ENCODE assay signal across 1 cellular context in the genomic region with DNA sequence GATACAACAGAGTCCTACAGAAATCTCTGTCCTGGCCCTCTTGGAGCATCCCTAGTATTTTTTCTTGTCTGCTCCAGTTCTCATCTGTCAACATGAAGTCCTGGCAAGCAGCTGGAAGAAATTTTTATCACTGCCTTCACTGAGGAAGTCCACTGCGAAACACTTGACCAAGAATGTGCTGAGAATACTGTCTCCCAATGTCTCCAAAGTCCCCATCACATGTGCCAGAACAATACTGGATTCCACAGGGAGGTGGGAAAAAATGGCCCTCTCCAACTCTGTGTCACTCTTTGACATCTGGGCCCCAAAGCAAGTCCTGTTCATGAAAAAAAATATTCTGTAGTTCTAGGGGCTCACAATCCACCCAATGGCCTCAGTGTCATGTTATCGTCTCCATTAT.
TF ChIP-seq lines count a peak whose summit lies in the region.

No MANE protein-coding gene starts in this region.

TF ChIP-seq in HepG2, 621 proteins besides CTCF, POLR2A, EP300 and RAD21:
- TF ChIP-seq, protein P1, sequence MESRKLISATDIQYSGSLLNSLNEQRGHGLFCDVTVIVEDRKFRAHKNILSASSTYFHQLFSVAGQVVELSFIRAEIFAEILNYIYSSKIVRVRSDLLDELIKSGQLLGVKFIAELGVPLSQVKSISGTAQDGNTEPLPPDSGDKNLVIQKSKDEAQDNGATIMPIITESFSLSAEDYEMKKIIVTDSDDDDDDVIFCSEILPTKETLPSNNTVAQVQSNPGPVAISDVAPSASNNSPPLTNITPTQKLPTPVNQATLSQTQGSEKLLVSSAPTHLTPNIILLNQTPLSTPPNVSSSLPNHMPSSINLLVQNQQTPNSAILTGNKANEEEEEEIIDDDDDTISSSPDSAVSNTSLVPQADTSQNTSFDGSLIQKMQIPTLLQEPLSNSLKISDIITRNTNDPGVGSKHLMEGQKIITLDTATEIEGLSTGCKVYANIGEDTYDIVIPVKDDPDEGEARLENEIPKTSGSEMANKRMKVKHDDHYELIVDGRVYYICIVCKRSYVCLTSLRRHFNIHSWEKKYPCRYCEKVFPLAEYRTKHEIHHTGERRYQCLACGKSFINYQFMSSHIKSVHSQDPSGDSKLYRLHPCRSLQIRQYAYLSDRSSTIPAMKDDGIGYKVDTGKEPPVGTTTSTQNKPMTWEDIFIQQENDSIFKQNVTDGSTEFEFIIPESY (CRISPR knock-in tag; IDR thresholded peaks at IDR 0.05): no peak
- TF ChIP-seq MTA3 (CRISPR knock-in tag; IDR thresholded peaks at IDR 0.05) (no peak), JUNB (CRISPR knock-in tag; IDR thresholded peaks at IDR 0.05; ENCODE audit: borderline replicate concordance) (no peak), ZNF878 (CRISPR knock-in tag; IDR thresholded peaks at IDR 0.05) (no peak), XRCC5 (optimal IDR thresholded peaks at IDR 0.05; ENCODE audit: low read length) (no peak), HMG20B (CRISPR knock-in tag; conservative IDR thresholded peaks at IDR 0.05) (no peak), MAFK (conservative IDR thresholded peaks at IDR 0.05 in 1 of 2, IDR thresholded peaks at IDR 0.05 in 1 of 2; ENCODE audit: low read length in 2 of 2) (no peak), MZF1 (CRISPR knock-in tag; IDR thresholded peaks at IDR 0.05; ENCODE audit: borderline replicate concordance) (no peak), KMT2B (CRISPR knock-in tag; IDR thresholded peaks at IDR 0.05) (no peak), RFX5 (IDR thresholded peaks at IDR 0.05; ENCODE audit: low read depth, low read length) (no peak), ZNF83 (CRISPR knock-in tag; IDR thresholded peaks at IDR 0.05; ENCODE audit: borderline replicate concordance) (no peak), TOE1 (CRISPR knock-in tag; IDR thresholded peaks at IDR 0.05) (no peak), ATRX (CRISPR knock-in tag; IDR thresholded peaks at IDR 0.05; ENCODE audit: borderline replicate concordance) (no peak), PHF21A (CRISPR knock-in tag; IDR thresholded peaks at IDR 0.05) (no peak), SNAPC2 (CRISPR knock-in tag; IDR thresholded peaks at IDR 0.05) (no peak), YY1 (IDR thresholded peaks at IDR 0.05; ENCODE audit: insufficient read depth, insufficient replicate concordance, low read depth, low read length) (no peak)
- TF ChIP-seq, protein P2, sequence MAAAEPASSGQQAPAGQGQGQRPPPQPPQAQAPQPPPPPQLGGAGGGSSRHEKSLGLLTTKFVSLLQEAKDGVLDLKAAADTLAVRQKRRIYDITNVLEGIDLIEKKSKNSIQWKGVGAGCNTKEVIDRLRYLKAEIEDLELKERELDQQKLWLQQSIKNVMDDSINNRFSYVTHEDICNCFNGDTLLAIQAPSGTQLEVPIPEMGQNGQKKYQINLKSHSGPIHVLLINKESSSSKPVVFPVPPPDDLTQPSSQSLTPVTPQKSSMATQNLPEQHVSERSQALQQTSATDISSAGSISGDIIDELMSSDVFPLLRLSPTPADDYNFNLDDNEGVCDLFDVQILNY (CRISPR knock-in tag; conservative IDR thresholded peaks at IDR 0.05): no peak
- TF ChIP-seq, protein P3, sequence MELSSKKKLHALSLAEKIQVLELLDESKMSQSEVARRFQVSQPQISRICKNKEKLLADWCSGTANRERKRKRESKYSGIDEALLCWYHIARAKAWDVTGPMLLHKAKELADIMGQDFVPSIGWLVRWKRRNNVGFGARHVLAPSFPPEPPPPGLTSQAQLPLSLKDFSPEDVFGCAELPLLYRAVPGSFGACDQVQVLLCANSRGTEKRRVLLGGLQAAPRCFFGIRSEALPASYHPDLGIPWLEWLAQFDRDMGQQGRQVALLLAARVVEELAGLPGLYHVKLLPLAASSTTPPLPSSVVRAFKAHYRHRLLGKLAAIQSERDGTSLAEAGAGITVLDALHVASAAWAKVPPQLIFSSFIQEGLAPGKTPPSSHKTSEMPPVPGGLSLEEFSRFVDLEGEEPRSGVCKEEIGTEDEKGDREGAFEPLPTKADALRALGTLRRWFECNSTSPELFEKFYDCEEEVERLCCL (CRISPR knock-in tag; IDR thresholded peaks at IDR 0.05; ENCODE audit: borderline replicate concordance): no peak
- TF ChIP-seq, protein P4, sequence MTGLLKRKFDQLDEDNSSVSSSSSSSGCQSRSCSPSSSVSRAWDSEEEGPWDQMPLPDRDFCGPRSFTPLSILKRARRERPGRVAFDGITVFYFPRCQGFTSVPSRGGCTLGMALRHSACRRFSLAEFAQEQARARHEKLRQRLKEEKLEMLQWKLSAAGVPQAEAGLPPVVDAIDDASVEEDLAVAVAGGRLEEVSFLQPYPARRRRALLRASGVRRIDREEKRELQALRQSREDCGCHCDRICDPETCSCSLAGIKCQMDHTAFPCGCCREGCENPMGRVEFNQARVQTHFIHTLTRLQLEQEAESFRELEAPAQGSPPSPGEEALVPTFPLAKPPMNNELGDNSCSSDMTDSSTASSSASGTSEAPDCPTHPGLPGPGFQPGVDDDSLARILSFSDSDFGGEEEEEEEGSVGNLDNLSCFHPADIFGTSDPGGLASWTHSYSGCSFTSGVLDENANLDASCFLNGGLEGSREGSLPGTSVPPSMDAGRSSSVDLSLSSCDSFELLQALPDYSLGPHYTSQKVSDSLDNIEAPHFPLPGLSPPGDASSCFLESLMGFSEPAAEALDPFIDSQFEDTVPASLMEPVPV (CRISPR knock-in tag; IDR thresholded peaks at IDR 0.05): no peak
- TF ChIP-seq, protein P5, sequence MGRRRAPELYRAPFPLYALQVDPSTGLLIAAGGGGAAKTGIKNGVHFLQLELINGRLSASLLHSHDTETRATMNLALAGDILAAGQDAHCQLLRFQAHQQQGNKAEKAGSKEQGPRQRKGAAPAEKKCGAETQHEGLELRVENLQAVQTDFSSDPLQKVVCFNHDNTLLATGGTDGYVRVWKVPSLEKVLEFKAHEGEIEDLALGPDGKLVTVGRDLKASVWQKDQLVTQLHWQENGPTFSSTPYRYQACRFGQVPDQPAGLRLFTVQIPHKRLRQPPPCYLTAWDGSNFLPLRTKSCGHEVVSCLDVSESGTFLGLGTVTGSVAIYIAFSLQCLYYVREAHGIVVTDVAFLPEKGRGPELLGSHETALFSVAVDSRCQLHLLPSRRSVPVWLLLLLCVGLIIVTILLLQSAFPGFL (CRISPR knock-in tag; IDR thresholded peaks at IDR 0.05): no peak
